In genomic region chr16:61471737-61472136, GRCh38 we compare ENCODE assay signal across 21 cellular contexts.
DNase-seq lines count a peak whose midpoint lies in the region; ATAC-seq, FAIRE-seq and TF ChIP-seq lines count a peak whose summit lies in the region.
"Had no signal": no experiment of that assay in that cellular context is flagged by ENCODE, and none has a peak within 500 bp of the region (broad histone marks: within the 10 kb centered on the region; RNA-seq: fewer than 3 reads in every experiment).

No MANE protein-coding gene starts in this region.

- DNase-seq in bronchial epithelial cell (ENCODE audit: low read depth), result no peak
- no peak for DNase-seq in glutamatergic neuron
- peak; percentile 9 for DNase-seq in mesendoderm
- DNase-seq in frontal cortex (ENCODE audit: low spot score in 2 of 2), result no peak
- DNase-seq in caudate nucleus (lab: John Stamatoyannopoulos, UW), result no peak
- no peak for DNase-seq in activated T-cell treated with anti-CD3 and anti-CD28 coated beads, Interleukin-2, amount 50 U/mL, for 48 hours
- DNase-seq: ACHN; BE2C; C1 segment of cervical spinal cord; CD4-positive, CD25-positive, alpha-beta regulatory T cell; CD8-positive, alpha-beta memory T cell; COR-L47; DMS 273 treated with DMSO at 0.1 percent for 48 hours; DMS53; GOT3 had no signal

- H3K4ac ChIP-seq in mesendoderm (ENCODE audit: low read depth, low read length), result no peak overlapping the region

- H3K27ac ChIP-seq in mesendoderm (ENCODE audit: low read depth, low read length) (no peak overlapping the region), caudate nucleus (ENCODE audit: low read depth, low read length) (no peak overlapping the region)

- no peak overlapping the region for H3K23ac ChIP-seq in mesendoderm (ENCODE audit: low read length)

- H4K8ac ChIP-seq in mesendoderm (ENCODE audit: low read depth, low read length), result no peak overlapping the region

- no peaks in the 10 kb centered on the region for H3K36me3 Mint-ChIP-seq in glutamatergic neuron (ENCODE audit: unreplicated experiment)
- H3K36me3 Mint-ChIP-seq: CD4-positive, CD25-positive, alpha-beta regulatory T cell; CD8-positive, alpha-beta memory T cell had no signal

- H3K9ac ChIP-seq in mesendoderm (ENCODE audit: low read length), result no peak overlapping the region

- no peak overlapping the region for H2AK5ac ChIP-seq in mesendoderm (ENCODE audit: low read length)

- H3K56ac ChIP-seq in mesendoderm (ENCODE audit: low read length), result no peak overlapping the region

- no peak for ATAC-seq in SK-N-SH treated with all-trans-retinoic acid at 6 μM for 48 hours

- peaks cover 2% of the 10 kb centered on the region for H3K27me3 Mint-ChIP-seq in glutamatergic neuron (ENCODE audit: unreplicated experiment)
- H3K27me3 Mint-ChIP-seq: CD8-positive, alpha-beta memory T cell had no signal

- H3K9me3 Mint-ChIP-seq in glutamatergic neuron (ENCODE audit: unreplicated experiment), result no peaks in the 10 kb centered on the region

- H3K4me2 ChIP-seq in mesendoderm (ENCODE audit: low read length), result no peak overlapping the region

- H3K27ac Mint-ChIP-seq in glutamatergic neuron (ENCODE audit: unreplicated experiment), result no peak overlapping the region
- H3K27ac Mint-ChIP-seq: CD4-positive, CD25-positive, alpha-beta regulatory T cell; CD8-positive, alpha-beta memory T cell had no signal

- H3K4me1 Mint-ChIP-seq in glutamatergic neuron (ENCODE audit: low read depth, unreplicated experiment), result no peaks in the 10 kb centered on the region
- H3K4me1 Mint-ChIP-seq: CD4-positive, CD25-positive, alpha-beta regulatory T cell; CD8-positive, alpha-beta memory T cell had no signal

- no peak overlapping the region for H4K5ac ChIP-seq in mesendoderm (ENCODE audit: low read length)

- no peaks in the 10 kb centered on the region for H3K27me3 ChIP-seq in bronchial epithelial cell (ENCODE audit: control insufficient read depth, insufficient read depth, low read length)
- no peaks in the 10 kb centered on the region for H3K27me3 ChIP-seq in mesendoderm (ENCODE audit: insufficient read depth, low read length, poor library complexity)
- H3K27me3 ChIP-seq: BE2C had no signal

- H3K4me3 Mint-ChIP-seq in glutamatergic neuron (ENCODE audit: unreplicated experiment), result no peak overlapping the region
- H3K4me3 Mint-ChIP-seq: CD4-positive, CD25-positive, alpha-beta regulatory T cell; CD8-positive, alpha-beta memory T cell had no signal

- H3K36me3 ChIP-seq in bronchial epithelial cell (ENCODE audit: control insufficient read depth, insufficient read depth, low read length) (no peaks in the 10 kb centered on the region), mesendoderm (ENCODE audit: control insufficient read depth, insufficient read depth, low read length) (no peaks in the 10 kb centered on the region)
- H3K36me3 ChIP-seq: BE2C, HAP-1 had no signal

- no peaks in the 10 kb centered on the region for H3K79me1 ChIP-seq in mesendoderm (ENCODE audit: low read length)

- peak; percentile 28 for FAIRE-seq in bronchial epithelial cell (lab: Jason Lieb, UNC)
- no peak for FAIRE-seq in frontal cortex (lab: Jason Lieb, UNC)
- FAIRE-seq: A204.1, G401.6, GM12892, GM18507 had no signal

- H3K4me1 ChIP-seq in mesendoderm (ENCODE audit: control insufficient read depth, low read depth, low read length), result no peaks in the 10 kb centered on the region
- H3K4me1 ChIP-seq: BE2C, HAP-1 had no signal

- no peak overlapping the region for H2BK5ac ChIP-seq in mesendoderm (ENCODE audit: low read length)

- no peaks in the 10 kb centered on the region for H3K79me2 ChIP-seq in mesendoderm (ENCODE audit: control insufficient read depth, insufficient read depth, low read length)

- no peak for TF ChIP-seq CTCF in bronchial epithelial cell (IDR thresholded peaks at IDR 0.05; ENCODE audit: insufficient read depth, low read length, severe bottlenecking)
- peak; percentile 17 for TF ChIP-seq CTCF in glutamatergic neuron (IDR thresholded peaks at IDR 0.05; ENCODE audit: partially characterized antibody, unreplicated experiment)

- no peak overlapping the region for H3K18ac ChIP-seq in mesendoderm (ENCODE audit: low read length)

- H2BK15ac ChIP-seq in mesendoderm (replicated peaks; ENCODE audit: low read depth), result no peak overlapping the region

- no peak overlapping the region for H3K4me3 ChIP-seq in bronchial epithelial cell (ENCODE audit: low read depth, low read length)
- no peak overlapping the region for H3K4me3 ChIP-seq in mesendoderm (ENCODE audit: low read length)
- H3K4me3 ChIP-seq: HAP-1 had no signal

- no peak overlapping the region for H2BK120ac ChIP-seq in mesendoderm (ENCODE audit: low read depth, low read length)

TF ChIP-seq in SK-N-SH treated with all-trans-retinoic acid at 6 μM for 48 hours, 23 proteins besides CTCF, POLR2A, EP300 and RAD21:
- no peak for TF ChIP-seq ZNF70 (CRISPR knock-in tag; IDR thresholded peaks at IDR 0.05)
- no peak for TF ChIP-seq ZFP30 (CRISPR knock-in tag; IDR thresholded peaks at IDR 0.05)
- TF ChIP-seq CREB5 (CRISPR knock-in tag; IDR thresholded peaks at IDR 0.05; ENCODE audit: low read depth), result no peak
- no peak for TF ChIP-seq PPARA (CRISPR knock-in tag; IDR thresholded peaks at IDR 0.05; ENCODE audit: borderline replicate concordance)
- TF ChIP-seq ZC3H10 (CRISPR knock-in tag; IDR thresholded peaks at IDR 0.05), result no peak
- TF ChIP-seq TCF4 (CRISPR knock-in tag; IDR thresholded peaks at IDR 0.05; ENCODE audit: borderline replicate concordance), result no peak
